Comparison of ENCODE assay signal across 8 cellular contexts in genomic region chr3:50350527-50351317, GRCh38. TPM values are rescaled to one million over a fixed set of nuclear protein-coding genes. Genes with fewer than 3 reads are reported as not detected.
DNase-seq lines count a peak whose midpoint lies in the region; ATAC-seq, FAIRE-seq and TF ChIP-seq lines count a peak whose summit lies in the region.

Gene CYB561D2, plus strand, starts transcription at chr3:50350862. Its CDS starts 572 bp downstream, at chr3:50351434.
Gene NPRL2, minus strand, starts transcription at chr3:50350775. Its CDS starts 123 bp downstream, at chr3:50350652.

- peaks cover 24% of the 10 kb centered on the region for H3K4me1 Mint-ChIP-seq in mesothelial cell of epicardium

- H3K4me1 ChIP-seq in OCI-LY3 (ENCODE audit: low read length) = peaks cover 18% of the 10 kb centered on the region

- no peak for TF ChIP-seq CTCF in D721Med (IDR thresholded peaks at IDR 0.05; ENCODE audit: insufficient read depth, missing control alignments)
- TF ChIP-seq CTCF in OCI-LY3 (IDR thresholded peaks at IDR 0.05; ENCODE audit: low read depth, low read length) = no peak
- TF ChIP-seq CTCF in mesothelial cell of epicardium (IDR thresholded peaks at IDR 0.05; ENCODE audit: unreplicated experiment) = no peak

- H2AFZ ChIP-seq in OCI-LY3 (ENCODE audit: low read depth, low read length) = peak within 1 kb of the TSS; percentile 91

- ATAC-seq in GM21515 (IDR thresholded peaks at IDR 0.05; ENCODE audit: unreplicated experiment) = peak; percentile 77

- peak within 1 kb of the TSS; percentile 87 for H3K4me2 ChIP-seq in OCI-LY3 (ENCODE audit: low read length)

- H3K27me3 ChIP-seq in OCI-LY3 (ENCODE audit: low read depth, low read length) = no peaks in the 10 kb centered on the region

- FAIRE-seq in D721Med (lab: Jason Lieb, UNC) (no peak), endometrium (lab: Jason Lieb, UNC) (peak; percentile 23)

- peak within 1 kb of the TSS; percentile 71 for H3K27ac ChIP-seq in OCI-LY3 (ENCODE audit: low read length)

- peaks cover 4% of the 10 kb centered on the region for H3K27me3 Mint-ChIP-seq in mesothelial cell of epicardium (ENCODE audit: low read depth)

- peaks cover 25% of the 10 kb centered on the region for H3K79me2 ChIP-seq in OCI-LY3 (ENCODE audit: low read length)

- H3K36me3 ChIP-seq in OCI-LY3 (replicated peaks; ENCODE audit: low read depth, low read length) = peaks cover 19% of the 10 kb centered on the region

- H3K36me3 Mint-ChIP-seq in mesothelial cell of epicardium = no peaks in the 10 kb centered on the region

- H3K4me3 Mint-ChIP-seq in mesothelial cell of epicardium = peak within 1 kb of the TSS; percentile 95

- H4K20me1 ChIP-seq in OCI-LY3 (ENCODE audit: insufficient read depth, low read length) = 0 out of 2 replicates have a peak, but pooled peaks cover 2% of the 10 kb centered on the region

- DNase-seq in D721Med (ENCODE audit: insufficient read length, low spot score) (peak; percentile 100), HuH-7.5 (ENCODE audit: low spot score) (peak; percentile 99), mesothelial cell of epicardium (ENCODE audit: low spot score in 2 of 2, unreplicated experiment in 2 of 2) (peak; percentile 88 to 96)
- peak; percentile 99 for DNase-seq in activated CD8-positive, alpha-beta memory T cell treated with anti-CD3 and anti-CD28 coated beads, Interleukin-2, amount 50 U/mL, for 48 hours
- peak; percentile 99 for DNase-seq in stimulated activated CD8-positive, alpha-beta memory T cell treated with anti-CD3 and anti-CD28 coated beads, Interleukin-15, amount 100 ng/mL, for 4 hours (ENCODE audit: low read depth in 2 of 2)

- H3K9me3 Mint-ChIP-seq in mesothelial cell of epicardium = no peaks in the 10 kb centered on the region

- H3K9ac ChIP-seq in OCI-LY3 (ENCODE audit: low read length) = peak within 1 kb of the TSS; percentile 78

- H3K27ac Mint-ChIP-seq in mesothelial cell of epicardium = peak within 1 kb of the TSS; percentile 89

- peak within 1 kb of the TSS; percentile 84 for H3K4me3 ChIP-seq in OCI-LY3 (ENCODE audit: low read length)

- H3K9me3 ChIP-seq in OCI-LY3 (ENCODE audit: insufficient read depth, low read length) = no peaks in the 10 kb centered on the region

RNA-seq across cellular contexts. Expression of gene CYB561D2, which starts in this region (rescaled TPM):
- total RNA-seq in mesothelial cell of epicardium = 12.9 to 13.6 TPM (median 13.1 TPM) in 3 replicates

RNA-seq across cellular contexts. Expression of gene NPRL2, which starts in this region (rescaled TPM):
- 19.9 to 23.4 TPM (median 23.3 TPM) in 3 replicates for total RNA-seq in mesothelial cell of epicardium

Comparison
In these comparisons a context has a peak if more than half of its experiments do, and no peak if none do; other contexts are left out.
1. Peak in every context shown above with its lines: DNase-seq, ATAC-seq, H3K4me3 ChIP-seq and H3K27ac ChIP-seq.